9 cellular contexts compared by ENCODE assay signal in genomic region chr10:130843051-130843653, GRCh38.
"Had no signal": no experiment of that assay in that cellular context is flagged by ENCODE, and none has a peak within 500 bp of the region (broad histone marks: within the 10 kb centered on the region; RNA-seq: fewer than 3 reads in every experiment).

No MANE protein-coding gene starts in this region.

- H3K4me1 Mint-ChIP-seq: IgD-negative memory B cell had no signal

- H3K4me3 Mint-ChIP-seq: HFFc6 had no signal

- H3K27ac Mint-ChIP-seq: HFFc6, IgD-negative memory B cell had no signal

- DNase-seq: GM23248, GOT3, H7, HFFc6 had no signal

- H3K36me3 ChIP-seq: HAP-1 had no signal

- H3K4me3 ChIP-seq: GM23248, HAP-1 had no signal

- H3K9me3 ChIP-seq: HAP-1 had no signal

- H3K4me1 ChIP-seq: HAP-1 had no signal

- H2AFZ ChIP-seq: GM23248 had no signal

- H3K27ac ChIP-seq: GM23248, HL-60 had no signal

- ATAC-seq: HCT116, HepG2 had no signal

- H3K27me3 Mint-ChIP-seq: IgD-negative memory B cell had no signal
